In the genomic region with DNA sequence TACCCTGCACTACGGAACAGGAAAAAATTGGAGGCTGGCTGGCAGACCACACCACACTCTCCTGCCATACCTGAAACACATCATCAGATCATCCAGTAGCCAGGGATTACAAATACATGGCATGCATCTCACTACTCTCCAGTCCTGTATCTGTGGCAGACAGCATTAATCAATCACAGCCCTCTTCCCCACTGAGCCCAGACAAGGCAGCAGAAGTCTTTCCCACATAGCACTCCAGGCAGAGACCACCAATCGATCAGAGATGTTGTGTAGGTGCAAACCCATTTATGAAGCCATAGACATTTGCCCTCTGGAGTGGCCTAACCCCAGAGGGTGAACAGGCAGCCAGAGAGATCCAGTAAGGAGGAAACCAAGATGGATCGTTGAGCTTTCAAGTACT, we compare ENCODE assay signal across 27 cellular contexts.
A peak's percentile ranks its signal among the peaks of the same experiment; 100 is the strongest.
DNase-seq lines count a peak whose midpoint lies in the region; ATAC-seq, FAIRE-seq and TF ChIP-seq lines count a peak whose summit lies in the region.
"Had no signal": no experiment of that assay in that cellular context is flagged by ENCODE, and none has a peak within 500 bp of the region (broad histone marks: within the 10 kb centered on the region; RNA-seq: fewer than 3 reads in every experiment).

No MANE protein-coding gene starts in this region.

- POLR2A ChIA-PET in K562 (lab: Yijun Ruan, JAX), result no interaction called here

- TF ChIP-seq EP300 in K562 (IDR thresholded peaks at IDR 0.05; ENCODE audit: low read length), result no peak

- ATAC-seq in K562, result no peak
- ATAC-seq in GM19351 (IDR thresholded peaks at IDR 0.05; ENCODE audit: unreplicated experiment), result no peak
- ATAC-seq in GM18502 (IDR thresholded peaks at IDR 0.05; ENCODE audit: poor library complexity, unreplicated experiment), result no peak
- ATAC-seq: GM12878 had no signal

- in situ Hi-C loops in K562 (cut with MboI), result no loop called here

- no peaks in the 10 kb centered on the region for H4K20me1 ChIP-seq in K562 (replicated peaks; ENCODE audit: control insufficient read depth, insufficient read depth, low read length)
- H4K20me1 ChIP-seq: BLaER1 had no signal

- H3K9me1 ChIP-seq in K562 (ENCODE audit: control insufficient read depth, insufficient read depth, low read length), result no peaks in the 10 kb centered on the region

- intact Hi-C loops in K562 (cut with micrococcal nuclease) (no loop called here), thyroid gland (cut with DNase I) (no loop called here)

- H3K79me2 ChIP-seq in K562 (ENCODE audit: control insufficient read depth, insufficient read depth, low read length), result no peaks in the 10 kb centered on the region

- no peak overlapping the region for H2AFZ ChIP-seq in K562 (ENCODE audit: low read depth, low read length)

- no peak overlapping the region for H3K4me2 ChIP-seq in K562 (ENCODE audit: insufficient read depth, low read length)
- H3K4me2 ChIP-seq: BLaER1 had no signal

- H3K27ac ChIP-seq in K562 (ENCODE audit: extremely low read depth, low read depth, low read length) (no peak overlapping the region), thyroid gland (no peak overlapping the region)
- H3K27ac ChIP-seq: BLaER1 had no signal

- FAIRE-seq in K562 (lab: Jason Lieb, UNC), result no peak
- FAIRE-seq: A204.1, GM12878, GM12892, GM19239 had no signal

- H3K9me3 ChIP-seq in K562 (replicated peaks; ENCODE audit: control insufficient read depth, insufficient read depth, low read depth, low read length), result no peaks in the 10 kb centered on the region; the same call in 1 of the 2 replicates
- H3K9me3 ChIP-seq in thyroid gland, result no peaks in the 10 kb centered on the region
- H3K9me3 ChIP-seq: BE2C had no signal

- peak; percentile 2 for DNase-seq in NCI-H510A treated with DMSO at 0.1 percent for 48 hours (lab: John Stamatoyannopoulos, UW)
- no peak for DNase-seq in NCI-H510A (lab: John Stamatoyannopoulos, UW)
- no peak for DNase-seq in K562 (ENCODE audit: extremely low read depth in 1 of 4, low spot score in 3 of 4)
- peak; percentile 24 for DNase-seq in mesenteric fat pad (ENCODE audit: low spot score)
- DNase-seq in thyroid gland, result peak; percentile 8 to 11
- no peak for DNase-seq in NCI-H1694 (lab: John Stamatoyannopoulos, UW)
- DNase-seq: 8988T; ACHN; BE2C; C1 segment of cervical spinal cord; CD4-positive, alpha-beta memory T cell; CD4-positive, CD25-positive, alpha-beta regulatory T cell; CD8-positive, alpha-beta memory T cell; COR-L47; DMS 273 treated with DMSO at 0.1 percent for 48 hours; DMS153; DMS53; DND-41; EL; GDM1 had no signal

- 55% methylated on average over 3 of the region's 3 CpGs for WGBS in K562 (ENCODE audit: insufficient coverage, low coverage, missing lambda C conversion rate)
- 44 to 48% methylated on average over 3 of the region's 3 CpGs for WGBS in thyroid gland, 2 donors

- H3K9ac ChIP-seq in K562 (ENCODE audit: insufficient read depth in 1 of 2, low read depth in 2 of 2, low read length in 2 of 2), result no peak overlapping the region
- H3K9ac ChIP-seq: BLaER1 had no signal

- no peak for TF ChIP-seq CTCF in K562 (IDR thresholded peaks at IDR 0.05 in 2 of 3, conservative IDR thresholded peaks at IDR 0.05 in 1 of 3; ENCODE audit: insufficient read depth in 2 of 3, low read depth in 1 of 3, low read length in 3 of 3)
- TF ChIP-seq CTCF in thyroid gland (IDR thresholded peaks at IDR 0.05), result no peak

- CTCF ChIA-PET in K562 (lab: Yijun Ruan, JAX; ENCODE audit: low intra/inter-chr PET ratio), result no interaction called here

- H3K36me3 ChIP-seq in K562 (ENCODE audit: control insufficient read depth, insufficient read depth, low read length), result no peaks in the 10 kb centered on the region
- no peaks in the 10 kb centered on the region for H3K36me3 ChIP-seq in thyroid gland
- H3K36me3 ChIP-seq: BE2C, BLaER1 had no signal

- TF ChIP-seq POLR2A in K562 (conservative IDR thresholded peaks at IDR 0.05), result no peak
- TF ChIP-seq POLR2A in thyroid gland (IDR thresholded peaks at IDR 0.05), result no peak

- H3K27me3 ChIP-seq in K562 (ENCODE audit: control insufficient read depth in 2 of 2, insufficient read depth in 2 of 2, low read length in 2 of 2), result no peaks in the 10 kb centered on the region
- peaks cover 12% of the 10 kb centered on the region for H3K27me3 ChIP-seq in thyroid gland
- H3K27me3 ChIP-seq: BE2C, BLaER1 had no signal

- no TSS peak for BruUV-seq in K562 (replicated peaks; lab: Mats Ljungman, UMichigan)

- TF ChIP-seq RAD21 in K562 (CRISPR knock-in tag; conservative IDR thresholded peaks at IDR 0.05 in 1 of 2, IDR thresholded peaks at IDR 0.05 in 1 of 2), result no peak

- H3K4me1 ChIP-seq in K562 (replicated peaks in 1 of 2; ENCODE audit: control insufficient read depth in 2 of 2, insufficient read depth in 2 of 2, low read length in 2 of 2) (peaks cover 0 to 10% of the 10 kb centered on the region in 2 experiments; a peak in 2 of 5 replicates), thyroid gland (no peaks in the 10 kb centered on the region)
- H3K4me1 ChIP-seq: BE2C, BLaER1 had no signal

- H3K4me3 ChIP-seq in K562, result no peak overlapping the region
- no peak overlapping the region for H3K4me3 ChIP-seq in thyroid gland (replicated peaks in 1 of 3)
- H3K4me3 ChIP-seq: BLaER1, GM12878 had no signal

TF ChIP-seq in K562, 482 proteins besides CTCF, POLR2A, EP300 and RAD21:
- TF ChIP-seq TEAD4 (IDR thresholded peaks at IDR 0.05; ENCODE audit: low read length), result no peak
- no peak for TF ChIP-seq TEAD4 (CRISPR knock-in tag; IDR thresholded peaks at IDR 0.05; ENCODE audit: borderline replicate concordance)
- no peak for TF ChIP-seq NBN (IDR thresholded peaks at IDR 0.05; ENCODE audit: low read depth)
- TF ChIP-seq RBFOX2 (IDR thresholded peaks at IDR 0.05; ENCODE audit: low read depth, low read length), result no peak
- TF ChIP-seq ZNF197 (CRISPR knock-in tag; IDR thresholded peaks at IDR 0.05; ENCODE audit: low read depth), result no peak
- peak; percentile 89 for TF ChIP-seq ZBTB17 (CRISPR knock-in tag; IDR thresholded peaks at IDR 0.05)
- no peak for TF ChIP-seq CEBPG (CRISPR knock-in tag; IDR thresholded peaks at IDR 0.05)
- no peak for TF ChIP-seq CEBPG (tag; conservative IDR thresholded peaks at IDR 0.05 in 1 of 2, IDR thresholded peaks at IDR 0.05 in 1 of 2)
- TF ChIP-seq, protein P1, sequence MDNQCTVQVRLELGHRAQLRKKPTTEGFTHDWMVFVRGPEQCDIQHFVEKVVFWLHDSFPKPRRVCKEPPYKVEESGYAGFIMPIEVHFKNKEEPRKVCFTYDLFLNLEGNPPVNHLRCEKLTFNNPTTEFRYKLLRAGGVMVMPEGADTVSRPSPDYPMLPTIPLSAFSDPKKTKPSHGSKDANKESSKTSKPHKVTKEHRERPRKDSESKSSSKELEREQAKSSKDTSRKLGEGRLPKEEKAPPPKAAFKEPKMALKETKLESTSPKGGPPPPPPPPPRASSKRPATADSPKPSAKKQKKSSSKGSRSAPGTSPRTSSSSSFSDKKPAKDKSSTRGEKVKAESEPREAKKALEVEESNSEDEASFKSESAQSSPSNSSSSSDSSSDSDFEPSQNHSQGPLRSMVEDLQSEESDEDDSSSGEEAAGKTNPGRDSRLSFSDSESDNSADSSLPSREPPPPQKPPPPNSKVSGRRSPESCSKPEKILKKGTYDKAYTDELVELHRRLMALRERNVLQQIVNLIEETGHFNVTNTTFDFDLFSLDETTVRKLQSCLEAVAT (IDR thresholded peaks at IDR 0.05), result peak in 1 of 2 experiments; percentile 90; a peak in 2 of 4 replicates
TF ChIP-seq in K562: peak in this region for 2.

Comparison
In these comparisons a context has a peak if more than half of its experiments do, and no peak if none do; other contexts are left out.
1. DNase-seq: peak in NCI-H510A treated with DMSO at 0.1 percent for 48 hours (single experiment), mesenteric fat pad (single experiment) and thyroid gland (2 of 2); none in NCI-H510A (single experiment), K562 (0 of 4) and NCI-H1694 (single experiment).